8 cellular contexts compared by ENCODE assay signal in the genomic region with DNA sequence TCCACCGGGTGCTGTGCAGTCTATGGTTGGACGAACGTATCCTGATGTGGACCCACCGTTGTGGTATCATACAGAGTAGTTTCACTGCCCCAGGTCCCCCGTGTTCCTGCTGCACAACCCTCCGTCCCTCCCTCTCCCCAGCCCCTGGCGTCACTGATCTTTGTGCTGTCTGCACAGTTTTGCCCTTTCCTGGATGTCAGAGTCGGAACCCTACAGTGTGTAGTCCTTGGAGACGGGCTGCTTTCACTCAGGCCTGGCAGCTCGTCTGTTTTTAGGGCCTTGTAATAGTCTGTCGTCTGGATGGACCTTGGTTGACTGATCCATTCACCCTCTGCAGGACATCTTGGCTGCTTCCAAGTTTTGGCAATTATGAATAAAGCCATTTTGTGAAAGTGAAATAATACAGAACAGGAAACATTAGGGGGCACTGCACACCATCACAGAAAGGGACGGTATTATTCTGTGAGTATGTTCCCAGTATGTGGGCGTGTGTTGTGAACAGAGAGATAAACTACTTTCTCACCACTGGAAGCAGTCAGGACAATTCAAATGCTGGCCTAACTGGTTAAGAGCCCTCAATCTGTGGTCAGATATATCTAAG.
A peak's percentile ranks its signal among the peaks of the same experiment; 100 is the strongest.
DNase-seq lines count a peak whose midpoint lies in the region; ATAC-seq and TF ChIP-seq lines count a peak whose summit lies in the region.
"Not testable (repeated sequence)": the region's sequence is repeated elsewhere in the genome, so short reads cannot be mapped to it uniquely, and the experiment has no call there.

No MANE protein-coding gene starts in this region.

- H3K9me2 ChIP-seq in PC-3 (replicated peaks; ENCODE audit: low read length) = not testable (repeated sequence)

- peak overlapping the region; percentile 47; the same call in 1 of the 2 replicates for H3K9ac ChIP-seq in PC-3 (ENCODE audit: low read length)

- peak overlapping the region; percentile 77 for H3K27ac ChIP-seq in PC-3 (ENCODE audit: low read length)
- H3K27ac ChIP-seq in osteoblast (ENCODE audit: low read depth, low read length) = peak overlapping the region; percentile 89
- H3K27ac ChIP-seq in transverse colon = peak overlapping the region; percentile 20 to 58 (median 39)

- CTCF ChIA-PET in PC-3 (lab: Charles Lee) = not testable (repeated sequence)

- WGBS in transverse colon (ENCODE audit: low coverage in 1 of 2), 2 donors = 0 to 47% methylated on average over 1 to 13 of the region's 13 CpGs

- not testable (repeated sequence) for H3K27me3 ChIP-seq in PC-3 (ENCODE audit: low read length); osteoblast (ENCODE audit: insufficient read depth, low read length); transverse colon

- not testable (repeated sequence) for H3K9me3 ChIP-seq in PC-3 (ENCODE audit: low read length); osteoblast (ENCODE audit: low read depth, low read length); transverse colon

- peak overlapping the region; percentile 2 for H3K27ac Mint-ChIP-seq in activated T-helper 1 cell treated with anti-CD3 and anti-CD28 coated beads, Interleukin-12 subunit alpha, Interleukin-12 subunit beta, Interleukin-2, Interleukin-4 antibody, amounts not matched to agents 30 ng/mL and 10 ng/mL and 1 ng/mL, durations not matched to agents 14 hours and 24 hours and 36 hours
- H3K27ac Mint-ChIP-seq in effector memory CD8-positive, alpha-beta T cell = peak overlapping the region; percentile 67 to 74
- H3K27ac Mint-ChIP-seq in immature natural killer cell = peak overlapping the region; percentile 29 to 90 (median 74)

- in situ Hi-C loops in transverse colon (cut with MboI; ENCODE audit: low pct_ligation_motif_present in 1 of 4, low pct_unique_long_range_greater_than_20kb in 1 of 4, low sequenced_read_pairs in 3 of 4) = loop anchor here in 2 of 4 donors (10.0 kb wide), 2 partner anchors 161 to 171 kb away; a partner anchor contains a TSS

- not testable (repeated sequence) for BruUV-seq in PC-3 (replicated peaks; lab: Mats Ljungman, UMichigan)

- intact Hi-C loops in PC-3 (cut with micrococcal nuclease) (loop anchor here (5.0 kb wide), 2 partner anchors 44 to 159 kb away; a partner anchor contains a TSS), transverse colon (cut with DNase I; ENCODE audit: low total_unique reads) (loop anchor here (5.0 to 10.0 kb wide), 2 partner anchors 151 to 174 kb away; a partner anchor contains a TSS)
- intact Hi-C loops in activated T-helper 1 cell treated with anti-CD3 and anti-CD28 coated beads, Interleukin-12 subunit alpha, Interleukin-12 subunit beta, Interleukin-2, Interleukin-4 antibody, amounts not matched to agents 30 ng/mL and 10 ng/mL and 1 ng/mL, durations not matched to agents 14 hours and 24 hours and 36 hours (cut with micrococcal nuclease) = loop anchor here (1.0 to 5.0 kb wide), 9 partner anchors 9 to 224 kb away; no protein-coding TSS in a partner anchor

- H3K4me1 ChIP-seq in PC-3 (ENCODE audit: insufficient read depth, low read length) (peaks cover 50% of the 10 kb centered on the region), osteoblast (ENCODE audit: insufficient read depth, low read length) (peaks cover 32% of the 10 kb centered on the region), transverse colon (peaks cover 20 to 72% (median 27%) of the 10 kb centered on the region in 4 donors)

- H3K79me2 ChIP-seq in PC-3 (ENCODE audit: low read length) (peaks cover 89% of the 10 kb centered on the region), osteoblast (ENCODE audit: insufficient read depth, low read length) (peaks cover 96% of the 10 kb centered on the region)

- H3F3A ChIP-seq in PC-3 (ENCODE audit: low read length, unreplicated experiment) = not testable (repeated sequence)

- H4K20me1 ChIP-seq in PC-3 (ENCODE audit: low read length) = not testable (repeated sequence)
- H4K20me1 ChIP-seq in osteoblast (ENCODE audit: insufficient read depth, low read length) = peaks cover 64% of the 10 kb centered on the region

- H3K9me3 Mint-ChIP-seq in activated T-helper 1 cell treated with anti-CD3 and anti-CD28 coated beads, Interleukin-12 subunit alpha, Interleukin-12 subunit beta, Interleukin-2, Interleukin-4 antibody, amounts not matched to agents 30 ng/mL and 10 ng/mL and 1 ng/mL, durations not matched to agents 14 hours and 24 hours and 36 hours; effector memory CD8-positive, alpha-beta T cell; immature natural killer cell: not testable (repeated sequence)

- not testable (repeated sequence) for TF ChIP-seq POLR2A in transverse colon (IDR thresholded peaks at IDR 0.05)

- DNase-seq in Daoy (ENCODE audit: low read depth) = peak; percentile 66
- peak; percentile 95 for DNase-seq in HuH-7 (ENCODE audit: low spot score)
- peak; percentile 67 for DNase-seq in PC-3
- not testable (repeated sequence) for DNase-seq in activated T-helper 1 cell treated with anti-CD3 and anti-CD28 coated beads, Interleukin-12 subunit alpha, Interleukin-12 subunit beta, Interleukin-2, Interleukin-4 antibody, amounts not matched to agents 30 ng/mL and 10 ng/mL and 1 ng/mL, durations not matched to agents 14 hours and 24 hours and 36 hours (ENCODE audit: low spot score)
- DNase-seq in effector memory CD8-positive, alpha-beta T cell = peak; percentile 40 to 50 (median 42)
- DNase-seq in immature natural killer cell = peak; percentile 48 to 56 (median 55)
- peak; percentile 98 for DNase-seq in osteoblast (ENCODE audit: insufficient read length, low spot score, missing footprints)
- peak; percentile 45 for DNase-seq in transverse colon

- H3K4me3 ChIP-seq in PC-3 (ENCODE audit: low read length); osteoblast (ENCODE audit: insufficient read depth, low read length); transverse colon: not testable (repeated sequence)

- ATAC-seq in PC-3 = peak; percentile 41
- peak; percentile 36 for ATAC-seq in effector memory CD8-positive, alpha-beta T cell (replicated peaks)

- not testable (repeated sequence) for H3K27me3 Mint-ChIP-seq in activated T-helper 1 cell treated with anti-CD3 and anti-CD28 coated beads, Interleukin-12 subunit alpha, Interleukin-12 subunit beta, Interleukin-2, Interleukin-4 antibody, amounts not matched to agents 30 ng/mL and 10 ng/mL and 1 ng/mL, durations not matched to agents 14 hours and 24 hours and 36 hours (ENCODE audit: insufficient read depth); effector memory CD8-positive, alpha-beta T cell
- H3K27me3 Mint-ChIP-seq in immature natural killer cell (ENCODE audit: low read depth in 3 of 3) = peaks cover 2 to 12% (median 6%) of the 10 kb centered on the region in 3 donors

- TF ChIP-seq EP300 in transverse colon (IDR thresholded peaks at IDR 0.05; ENCODE audit: low read depth) = not testable (repeated sequence)

- peaks cover 55% of the 10 kb centered on the region for H3K4me1 Mint-ChIP-seq in activated T-helper 1 cell treated with anti-CD3 and anti-CD28 coated beads, Interleukin-12 subunit alpha, Interleukin-12 subunit beta, Interleukin-2, Interleukin-4 antibody, amounts not matched to agents 30 ng/mL and 10 ng/mL and 1 ng/mL, durations not matched to agents 14 hours and 24 hours and 36 hours (ENCODE audit: low read depth)
- H3K4me1 Mint-ChIP-seq in effector memory CD8-positive, alpha-beta T cell (ENCODE audit: low read depth in 2 of 2) = peaks cover 52 to 58% of the 10 kb centered on the region in 2 donors
- H3K4me1 Mint-ChIP-seq in immature natural killer cell = peaks cover 72 to 89% of the 10 kb centered on the region in 2 donors

- H3K36me3 Mint-ChIP-seq in activated T-helper 1 cell treated with anti-CD3 and anti-CD28 coated beads, Interleukin-12 subunit alpha, Interleukin-12 subunit beta, Interleukin-2, Interleukin-4 antibody, amounts not matched to agents 30 ng/mL and 10 ng/mL and 1 ng/mL, durations not matched to agents 14 hours and 24 hours and 36 hours (ENCODE audit: low read depth); immature natural killer cell: not testable (repeated sequence)
- H3K36me3 Mint-ChIP-seq in effector memory CD8-positive, alpha-beta T cell (ENCODE audit: insufficient read depth) = peaks cover 33% of the 10 kb centered on the region

- H3K36me3 ChIP-seq in PC-3 (ENCODE audit: low read depth, low read length); osteoblast (ENCODE audit: insufficient read depth, low read length); transverse colon: not testable (repeated sequence)

- H3K4me2 ChIP-seq in PC-3 (ENCODE audit: low read length) = not testable (repeated sequence)
- peak overlapping the region; percentile 52 for H3K4me2 ChIP-seq in osteoblast (ENCODE audit: insufficient read depth, low read length)

- peak; percentile 66 for TF ChIP-seq CTCF in PC-3 (conservative IDR thresholded peaks at IDR 0.05; ENCODE audit: low read depth, low read length)
- peak; percentile 68 for TF ChIP-seq CTCF in osteoblast (IDR thresholded peaks at IDR 0.05; ENCODE audit: extremely low read depth, low read depth, low read length)
- TF ChIP-seq CTCF in transverse colon (IDR thresholded peaks at IDR 0.05) = peak; percentile 46 to 76 (median 58)

- POLR2A ChIA-PET in PC-3 (lab: Charles Lee; ENCODE audit: unreplicated experiment) = not testable (repeated sequence)

- not testable (repeated sequence) for H2AFZ ChIP-seq in PC-3 (ENCODE audit: low read length); osteoblast (ENCODE audit: low read length)

- H3K4me3 Mint-ChIP-seq in activated T-helper 1 cell treated with anti-CD3 and anti-CD28 coated beads, Interleukin-12 subunit alpha, Interleukin-12 subunit beta, Interleukin-2, Interleukin-4 antibody, amounts not matched to agents 30 ng/mL and 10 ng/mL and 1 ng/mL, durations not matched to agents 14 hours and 24 hours and 36 hours = not testable (repeated sequence)
- H3K4me3 Mint-ChIP-seq in effector memory CD8-positive, alpha-beta T cell = peak overlapping the region; percentile 49
- peak overlapping the region in 4 of 5 donors; percentile 19 to 71 (median 50) for H3K4me3 Mint-ChIP-seq in immature natural killer cell

Comparison
In these comparisons a context has a peak if more than half of its experiments do, and no peak if none do; other contexts are left out.
1. H3K27ac ChIP-seq: peak in every context shown above with its lines; median percentile 89 in osteoblast; 77 in PC-3; 39 in transverse colon.
2. H3K27ac Mint-ChIP-seq: peak in every context shown above with its lines; median percentile 74 in immature natural killer cell; 70 in effector memory CD8-positive, alpha-beta T cell; 2 in activated T-helper 1 cell treated with anti-CD3 and anti-CD28 coated beads, Interleukin-12 subunit alpha, Interleukin-12 subunit beta, Interleukin-2, Interleukin-4 antibody, amounts not matched to agents 30 ng/mL and 10 ng/mL and 1 ng/mL, durations not matched to agents 14 hours and 24 hours and 36 hours.